In genomic region chr9:68775003-68775730, GRCh38 we compare ENCODE assay signal across 18 cellular contexts.
DNase-seq lines count a peak whose midpoint lies in the region; ATAC-seq and TF ChIP-seq lines count a peak whose summit lies in the region.
"Had no signal": no experiment of that assay in that cellular context is flagged by ENCODE, and none has a peak within 500 bp of the region (broad histone marks: within the 10 kb centered on the region; RNA-seq: fewer than 3 reads in every experiment).

No MANE protein-coding gene starts in this region.

- H4K20me1 ChIP-seq in hepatocyte (ENCODE audit: insufficient read depth, poor library complexity, severe bottlenecking) = no peaks in the 10 kb centered on the region
- no peaks in the 10 kb centered on the region for H4K20me1 ChIP-seq in osteoblast (ENCODE audit: insufficient read depth, low read length)

- in situ Hi-C loops in ACHN (cut with HindIII; ENCODE audit: low pct_ligation_motif_present, low pct_unique_long_range_greater_than_20kb, low sequenced_read_pairs) = no loop called here

- intact Hi-C loops in ascending aorta (cut with DNase I) = loop anchor here (5.0 to 10.0 kb wide), 3 partner anchors 83 to 410 kb away; no protein-coding TSS in a partner anchor

- H2AFZ ChIP-seq in hepatocyte = no peak overlapping the region
- H2AFZ ChIP-seq in osteoblast (ENCODE audit: low read length) = no peak overlapping the region

- H3K36me3 ChIP-seq in ascending aorta = no peaks in the 10 kb centered on the region
- no peaks in the 10 kb centered on the region for H3K36me3 ChIP-seq in hepatocyte (replicated peaks; ENCODE audit: insufficient read depth, low read depth)
- no peaks in the 10 kb centered on the region for H3K36me3 ChIP-seq in osteoblast (ENCODE audit: insufficient read depth, low read length)
- no peaks in the 10 kb centered on the region for H3K36me3 ChIP-seq in upper lobe of left lung
- H3K36me3 ChIP-seq: left lung, Peyer's patch had no signal

- no peak for TF ChIP-seq CTCF in ascending aorta (IDR thresholded peaks at IDR 0.05)
- no peak for TF ChIP-seq CTCF in hepatocyte (IDR thresholded peaks at IDR 0.05; ENCODE audit: poor library complexity)
- no peak for TF ChIP-seq CTCF in osteoblast (IDR thresholded peaks at IDR 0.05; ENCODE audit: extremely low read depth, low read depth, low read length)
- no peak for TF ChIP-seq CTCF in upper lobe of left lung (IDR thresholded peaks at IDR 0.05)

- H3K4me3 ChIP-seq in ascending aorta = no peak overlapping the region
- H3K4me3 ChIP-seq in hepatocyte = no peak overlapping the region
- no peak overlapping the region for H3K4me3 ChIP-seq in osteoblast (ENCODE audit: insufficient read depth, low read length)
- H3K4me3 ChIP-seq in upper lobe of left lung = no peak overlapping the region
- H3K4me3 ChIP-seq: body of pancreas, left lung, Peyer's patch had no signal

- no peak for ATAC-seq in upper lobe of left lung (ENCODE audit: low FRiP score in 2 of 2)
- ATAC-seq in SK-N-SH treated with all-trans-retinoic acid at 6 μM for 48 hours = no peak
- ATAC-seq: body of pancreas, left lung had no signal

- no peak for TF ChIP-seq EP300 in upper lobe of left lung (IDR thresholded peaks at IDR 0.05)

- H3K27me3 ChIP-seq in ascending aorta (no peaks in the 10 kb centered on the region), hepatocyte (no peaks in the 10 kb centered on the region), osteoblast (ENCODE audit: insufficient read depth, low read length) (peaks cover 2% of the 10 kb centered on the region), upper lobe of left lung (no peaks in the 10 kb centered on the region)
- H3K27me3 ChIP-seq: body of pancreas, left lung, Peyer's patch had no signal

- H3K4me1 ChIP-seq in ascending aorta (peaks cover 0 to 15% of the 10 kb centered on the region in 2 donors), hepatocyte (ENCODE audit: insufficient read depth) (peaks cover 1% of the 10 kb centered on the region), osteoblast (ENCODE audit: insufficient read depth, low read length) (peaks cover 6% of the 10 kb centered on the region), upper lobe of left lung (peaks cover 5 to 10% (median 7%) of the 10 kb centered on the region in 4 donors)

- no peaks in the 10 kb centered on the region for H3K9me2 ChIP-seq in hepatocyte (replicated peaks; ENCODE audit: insufficient read depth)

- DNase-seq in ACHN (peak; percentile 14), LoVo (ENCODE audit: low spot score) (peak; percentile 16), ascending aorta (ENCODE audit: low spot score in 2 of 2) (peak; percentile 9 to 67), hepatocyte (ENCODE audit: low spot score) (no peak), osteoblast (ENCODE audit: insufficient read length, low spot score, missing footprints) (no peak), upper lobe of left lung (no peak)
- no peak for DNase-seq in stimulated activated CD4-positive, alpha-beta T cell treated with anti-CD3 and anti-CD28 coated beads, Interleukin-15, amount 100 ng/mL, for 24 hours
- DNase-seq: activated CD4-positive, alpha-beta memory T cell treated with anti-CD3 and anti-CD28 coated beads for 36 hours; activated naive CD4-positive, alpha-beta T cell treated with anti-CD3 and anti-CD28 coated beads, Interleukin-2, amount 10 ng/mL, durations not matched to agents 7 days and 5 days; activated T-cell treated with anti-CD3 and anti-CD28 coated beads, Interleukin-2, amount 50 U/mL, for 1 hour; body of pancreas; CD4-positive, alpha-beta memory T cell; DMS79 treated with DMSO at 0.1 percent for 48 hours; left lung; NCI-H1417; stimulated activated CD4-positive, alpha-beta T cell treated with anti-CD3 and anti-CD28 coated beads, Interleukin-2, amount 100 ng/mL, for 48 hours had no signal

- 80% methylated on average over 5 of the region's 5 CpGs for WGBS in hepatocyte (ENCODE audit: low lambda C conversion rate, missing lambda C conversion rate)
- 83 to 88% methylated on average over 5 of the region's 5 CpGs for WGBS in upper lobe of left lung, 2 donors

- H3K27ac ChIP-seq in ascending aorta = peak overlapping the region; percentile 47 to 68
- peak overlapping the region; percentile 51 for H3K27ac ChIP-seq in hepatocyte
- H3K27ac ChIP-seq in osteoblast (ENCODE audit: low read depth, low read length) = no peak overlapping the region
- H3K27ac ChIP-seq in upper lobe of left lung = no peak overlapping the region
- H3K27ac ChIP-seq: body of pancreas, left lung, Peyer's patch had no signal

- no peak overlapping the region for H3K4me2 ChIP-seq in hepatocyte
- no peak overlapping the region for H3K4me2 ChIP-seq in osteoblast (ENCODE audit: insufficient read depth, low read length)

- H3K79me2 ChIP-seq in hepatocyte (peaks cover 5% of the 10 kb centered on the region), osteoblast (ENCODE audit: insufficient read depth, low read length) (peaks cover under 1% of the 10 kb centered on the region)

- no peaks in the 10 kb centered on the region for H3K9me3 ChIP-seq in ascending aorta
- no peaks in the 10 kb centered on the region for H3K9me3 ChIP-seq in hepatocyte (ENCODE audit: low read depth)
- no peaks in the 10 kb centered on the region for H3K9me3 ChIP-seq in osteoblast (ENCODE audit: low read depth, low read length)
- no peaks in the 10 kb centered on the region for H3K9me3 ChIP-seq in upper lobe of left lung
- H3K9me3 ChIP-seq: body of pancreas, left lung, Peyer's patch had no signal

- TF ChIP-seq POLR2A in upper lobe of left lung (IDR thresholded peaks at IDR 0.05) = no peak

TF ChIP-seq in SK-N-SH treated with all-trans-retinoic acid at 6 μM for 48 hours, 23 proteins besides CTCF, POLR2A, EP300 and RAD21 (continues in another document):
- TF ChIP-seq ZNF8 (CRISPR knock-in tag; IDR thresholded peaks at IDR 0.05) (no peak), TCF4 (CRISPR knock-in tag; IDR thresholded peaks at IDR 0.05; ENCODE audit: borderline replicate concordance) (no peak), ARNTL (CRISPR knock-in tag; IDR thresholded peaks at IDR 0.05; ENCODE audit: borderline replicate concordance, low read depth) (no peak), ISL1 (CRISPR knock-in tag; IDR thresholded peaks at IDR 0.05) (no peak), PPARA (CRISPR knock-in tag; IDR thresholded peaks at IDR 0.05; ENCODE audit: borderline replicate concordance) (no peak), PATZ1 (CRISPR knock-in tag; IDR thresholded peaks at IDR 0.05; ENCODE audit: borderline replicate concordance) (no peak), POU6F1 (CRISPR knock-in tag; IDR thresholded peaks at IDR 0.05; ENCODE audit: borderline replicate concordance, low read depth) (no peak), ZC3H10 (CRISPR knock-in tag; IDR thresholded peaks at IDR 0.05) (no peak), BACH2 (CRISPR knock-in tag; IDR thresholded peaks at IDR 0.05; ENCODE audit: borderline replicate concordance) (no peak), ZFP3 (CRISPR knock-in tag; IDR thresholded peaks at IDR 0.05) (no peak), ESRRG (CRISPR knock-in tag; IDR thresholded peaks at IDR 0.05) (no peak), ZFP30 (CRISPR knock-in tag; IDR thresholded peaks at IDR 0.05) (no peak)
- TF ChIP-seq, protein P1, sequence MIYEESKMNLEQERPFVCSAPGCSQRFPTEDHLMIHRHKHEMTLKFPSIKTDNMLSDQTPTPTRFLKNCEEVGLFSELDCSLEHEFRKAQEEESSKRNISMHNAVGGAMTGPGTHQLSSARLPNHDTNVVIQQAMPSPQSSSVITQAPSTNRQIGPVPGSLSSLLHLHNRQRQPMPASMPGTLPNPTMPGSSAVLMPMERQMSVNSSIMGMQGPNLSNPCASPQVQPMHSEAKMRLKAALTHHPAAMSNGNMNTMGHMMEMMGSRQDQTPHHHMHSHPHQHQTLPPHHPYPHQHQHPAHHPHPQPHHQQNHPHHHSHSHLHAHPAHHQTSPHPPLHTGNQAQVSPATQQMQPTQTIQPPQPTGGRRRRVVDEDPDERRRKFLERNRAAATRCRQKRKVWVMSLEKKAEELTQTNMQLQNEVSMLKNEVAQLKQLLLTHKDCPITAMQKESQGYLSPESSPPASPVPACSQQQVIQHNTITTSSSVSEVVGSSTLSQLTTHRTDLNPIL (CRISPR knock-in tag; IDR thresholded peaks at IDR 0.05; ENCODE audit: low read depth) = no peak

Comparison
In these comparisons a context has a peak if more than half of its experiments do, and no peak if none do; other contexts are left out.
1. DNase-seq: peak in ACHN (single experiment), LoVo (single experiment) and ascending aorta (2 of 2); none in hepatocyte (single experiment), osteoblast (single experiment), stimulated activated CD4-positive, alpha-beta T cell treated with anti-CD3 and anti-CD28 coated beads, Interleukin-15, amount 100 ng/mL, for 24 hours (single experiment) and upper lobe of left lung (0 of 2).
2. H3K27ac ChIP-seq: peak in ascending aorta (2 of 2) and hepatocyte (single experiment); none in osteoblast (single experiment) and upper lobe of left lung (0 of 4).